ENCODE assay signal across 9 cellular contexts in the genomic region with DNA sequence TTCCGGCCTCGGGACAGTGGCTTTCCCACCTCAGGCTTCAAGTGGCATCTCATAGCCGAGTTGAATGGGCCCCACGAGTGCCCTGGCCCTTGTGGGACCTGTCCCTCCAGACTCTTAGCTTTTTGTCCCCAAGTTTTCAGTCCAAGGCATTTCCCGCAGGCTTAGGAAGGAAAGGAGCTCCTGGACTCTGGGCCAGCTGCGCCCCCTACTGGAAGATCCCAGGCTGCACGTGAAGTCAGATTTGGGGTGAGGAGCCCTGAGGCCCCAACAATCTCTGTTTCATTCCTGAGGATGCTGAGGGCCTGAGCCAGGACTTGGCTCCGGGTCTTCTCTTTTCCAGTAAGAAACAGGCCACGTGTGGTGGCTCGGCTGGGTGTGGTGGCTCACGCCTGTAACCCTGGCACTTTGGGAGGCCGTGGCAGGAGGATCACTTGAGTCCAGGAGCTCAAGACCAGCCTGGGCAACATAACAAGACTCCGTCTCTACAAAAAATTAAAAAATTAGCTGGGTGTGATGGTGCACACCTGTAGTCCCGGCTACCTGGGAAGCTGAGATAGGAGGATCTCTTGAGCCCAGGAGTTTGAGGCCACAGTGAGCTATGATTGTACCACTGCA.
DNase-seq lines count a peak whose midpoint lies in the region; ATAC-seq and TF ChIP-seq lines count a peak whose summit lies in the region.
"Had no signal": no experiment of that assay in that cellular context is flagged by ENCODE, and none has a peak within 500 bp of the region (broad histone marks: within the 10 kb centered on the region; RNA-seq: fewer than 3 reads in every experiment).

No MANE protein-coding gene starts in this region.

- TF ChIP-seq CTCF in AG09319 (IDR thresholded peaks at IDR 0.05; ENCODE audit: low read depth, low read length) (peak; percentile 98), GM12873 (IDR thresholded peaks at IDR 0.05; ENCODE audit: insufficient read depth, low read depth, low read length, missing control alignments) (peak; percentile 94), omental fat pad (IDR thresholded peaks at IDR 0.05) (peak in 2 of 3 donors; percentile 51 to 78)

- DNase-seq in AG09319 (ENCODE audit: extremely low read depth, low read depth) = no peak
- DNase-seq in NCI-H226 = peak; percentile 38
- DNase-seq in activated CD8-positive, alpha-beta memory T cell treated with anti-CD3 and anti-CD28 coated beads, Interleukin-2, amount 50 U/mL, for 48 hours = peak; percentile 85
- peak; percentile 60 for DNase-seq in foreskin melanocyte
- DNase-seq in omental fat pad (ENCODE audit: low spot score) = peak; percentile 73

- no peak for ATAC-seq in omental fat pad (ENCODE audit: low FRiP score)
- ATAC-seq in GM18870 (IDR thresholded peaks at IDR 0.05; ENCODE audit: unreplicated experiment) = no peak
- no peak for ATAC-seq in GM19455 (IDR thresholded peaks at IDR 0.05; ENCODE audit: unreplicated experiment)
- ATAC-seq: naive thymus-derived CD4-positive, alpha-beta T cell had no signal
